ENCODE assay signal across 9 cellular contexts in genomic region chr5:59037453-59038168, GRCh38.
DNase-seq lines count a peak whose midpoint lies in the region; ATAC-seq, FAIRE-seq and TF ChIP-seq lines count a peak whose summit lies in the region.
"Had no signal": no experiment of that assay in that cellular context is flagged by ENCODE, and none has a peak within 500 bp of the region (broad histone marks: within the 10 kb centered on the region; RNA-seq: fewer than 3 reads in every experiment).

No MANE protein-coding gene starts in this region.

- CTCF ChIA-PET in A549 (lab: Yijun Ruan, JAX) (interaction anchor here (3.9 to 4.0 kb wide), 2 partner anchors 137 to 151 kb away, joined by 14 to 22 read pairs; no protein-coding TSS in a partner anchor), HEK293 (lab: Yijun Ruan, JAX) (interaction anchor here (0.5 kb wide), 1 partner anchor 1847 kb away, joined by 3 read pairs; no protein-coding TSS in a partner anchor)

- 0% methylated on average over 5 of the region's 5 CpGs for WGBS in A549 (ENCODE audit: missing lambda C conversion rate)

- TF ChIP-seq EP300 in A549 (IDR thresholded peaks at IDR 0.05), result no peak

- TF ChIP-seq CTCF in A549 (IDR thresholded peaks at IDR 0.05) (no peak), HEK293 (tag by site-specific recombination; IDR thresholded peaks at IDR 0.05) (no peak), astrocyte of the cerebellum (IDR thresholded peaks at IDR 0.05; ENCODE audit: low read depth, low read length, missing control alignments) (no peak), GM13977 (IDR thresholded peaks at IDR 0.05; ENCODE audit: extremely low read depth, insufficient read depth, missing control alignments) (no peak)

- in situ Hi-C loops in astrocyte of the cerebellum (cut with HindIII; ENCODE audit: low sequenced_read_pairs) (no loop called here), GM13977 (cut with MboI; ENCODE audit: low pct_unique_long_range_greater_than_20kb, low sequenced_read_pairs, unreplicated experiment) (no loop called here)

- FAIRE-seq in A549 (lab: Jason Lieb, UNC), result peak; percentile 83
- FAIRE-seq: TTC549 had no signal

- H3K9me3 ChIP-seq in A549 (no peaks in the 10 kb centered on the region), HEK293 (ENCODE audit: control insufficient read depth, insufficient read depth, low read depth, low read length) (no peaks in the 10 kb centered on the region), mucosa of rectum (ENCODE audit: control insufficient read depth in 2 of 2, low read length in 2 of 2) (no peaks in the 10 kb centered on the region)

- H3K4me3 ChIP-seq in A549, result peak overlapping the region; percentile 74
- H3K4me3 ChIP-seq in HEK293 (ENCODE audit: low read depth, low read length), result no peak overlapping the region
- peak overlapping the region; percentile 59 for H3K4me3 ChIP-seq in astrocyte of the cerebellum (ENCODE audit: low read depth, low read length)
- H3K4me3 ChIP-seq in mucosa of rectum (ENCODE audit: low read length in 2 of 2), result peak overlapping the region; percentile 67 to 75

- peak in 1 of 2 experiments; percentile 67 for DNase-seq in A549 (ENCODE audit: low read depth in 1 of 2, low spot score in 1 of 2)
- DNase-seq in astrocyte of the cerebellum (ENCODE audit: low read depth), result no peak
- no peak for DNase-seq in substantia nigra (lab: John Stamatoyannopoulos, UW)
- no peak for DNase-seq in NCI-H187 treated with DMSO at 0.1 percent for 48 hours (lab: John Stamatoyannopoulos, UW)
- DNase-seq in GM13977 (ENCODE audit: low spot score), result no peak
- DNase-seq in pons (ENCODE audit: low spot score), result no peak

- no peak for ATAC-seq in A549

- H3K4me1 ChIP-seq in A549, result peaks cover 35% of the 10 kb centered on the region
- peaks cover 23% of the 10 kb centered on the region for H3K4me1 ChIP-seq in HEK293 (ENCODE audit: control insufficient read depth, insufficient read depth, low read length)
- peaks cover 4 to 15% of the 10 kb centered on the region in 2 donors for H3K4me1 ChIP-seq in mucosa of rectum (ENCODE audit: control insufficient read depth in 2 of 2, insufficient read depth in 2 of 2, low read length in 2 of 2)

- H3K4me2 ChIP-seq in A549, result peak overlapping the region; percentile 94

- no peaks in the 10 kb centered on the region for H3K27me3 ChIP-seq in mucosa of rectum (ENCODE audit: control insufficient read depth in 2 of 2, insufficient read depth in 2 of 2, low read length in 2 of 2)

- H3K27ac ChIP-seq in A549 (peak overlapping the region; percentile 95 to 99), HEK293 (ENCODE audit: extremely low read depth, low read depth, low read length) (no peak overlapping the region), mucosa of rectum (ENCODE audit: low read depth in 2 of 2, low read length in 2 of 2) (no peak overlapping the region), substantia nigra (ENCODE audit: low read depth, low read length, poor library complexity, severe bottlenecking) (no peak overlapping the region)

- TF ChIP-seq RAD21 in A549 (conservative IDR thresholded peaks at IDR 0.05 in 1 of 2, IDR thresholded peaks at IDR 0.05 in 1 of 2), result no peak

- H3K36me3 ChIP-seq in HEK293 (ENCODE audit: control insufficient read depth in 2 of 2, insufficient read depth in 1 of 2, low read length in 2 of 2) (no peaks in the 10 kb centered on the region), mucosa of rectum (ENCODE audit: control insufficient read depth in 2 of 2, insufficient read depth in 2 of 2, low read length in 2 of 2) (no peaks in the 10 kb centered on the region)

- POLR2A ChIA-PET in A549 (lab: Yijun Ruan, JAX), result interaction anchor here (0.6 to 2.2 kb wide), 4 partner anchors 18 to 147 kb away, joined by 3 to 17 read pairs (median 6); no protein-coding TSS in a partner anchor
- POLR2A ChIA-PET in HEK293 (lab: Yijun Ruan, JAX), result no interaction called here

- TF ChIP-seq POLR2A in A549 (IDR thresholded peaks at IDR 0.05; ENCODE audit: low read length), result no peak

- no peak overlapping the region for H3K9ac ChIP-seq in mucosa of rectum (ENCODE audit: low read depth in 1 of 2, low read length in 2 of 2)

TF ChIP-seq in A549, 52 proteins besides CTCF, POLR2A, EP300 and RAD21:
- peak in 1 of 2 experiments; percentile 47; a peak in 2 of 5 replicates for TF ChIP-seq JUN (IDR thresholded peaks at IDR 0.05)
- peak; percentile 87; the same call in 1 of the 2 replicates for TF ChIP-seq HOXA7 (CRISPR knock-in tag; IDR thresholded peaks at IDR 0.05)
- TF ChIP-seq GATA3 (IDR thresholded peaks at IDR 0.05; ENCODE audit: borderline replicate concordance), result no peak
- TF ChIP-seq NFE2L2 (conservative IDR thresholded peaks at IDR 0.05; ENCODE audit: low read length), result no peak
- no peak for TF ChIP-seq KDM1A (IDR thresholded peaks at IDR 0.05; ENCODE audit: low read depth)
- no peak for TF ChIP-seq CBX8 (IDR thresholded peaks at IDR 0.05)
- TF ChIP-seq FOXS1 (CRISPR knock-in tag; IDR thresholded peaks at IDR 0.05), result 0 out of 2 replicates have a peak, but pooled peaks have one; percentile 8
- TF ChIP-seq HDAC2 (IDR thresholded peaks at IDR 0.05), result no peak
TF ChIP-seq in A549: peak in this region for 3.

TF ChIP-seq in HEK293, 187 proteins besides CTCF, POLR2A, EP300 and RAD21:
- TF ChIP-seq ZSCAN30 (tag by site-specific recombination; IDR thresholded peaks at IDR 0.05) (no peak), ZNF660 (tag by site-specific recombination; IDR thresholded peaks at IDR 0.05) (peak; percentile 82), FEZF1 (tag by site-specific recombination; IDR thresholded peaks at IDR 0.05) (peak; percentile 48)
TF ChIP-seq in HEK293: peak in this region for 2.

Comparison
In these comparisons a context has a peak if more than half of its experiments do, and no peak if none do; other contexts are left out.
1. H3K27ac ChIP-seq: peak in A549 (2 of 2); none in HEK293 (single experiment), mucosa of rectum (0 of 2) and substantia nigra (single experiment).
2. Of the 5 proteins assayed by ChIP-seq in both HEK293 and A549: peak only in HEK293: none; only in A549: HOXA7; in both: none; in neither: 4.